In the genomic region with DNA sequence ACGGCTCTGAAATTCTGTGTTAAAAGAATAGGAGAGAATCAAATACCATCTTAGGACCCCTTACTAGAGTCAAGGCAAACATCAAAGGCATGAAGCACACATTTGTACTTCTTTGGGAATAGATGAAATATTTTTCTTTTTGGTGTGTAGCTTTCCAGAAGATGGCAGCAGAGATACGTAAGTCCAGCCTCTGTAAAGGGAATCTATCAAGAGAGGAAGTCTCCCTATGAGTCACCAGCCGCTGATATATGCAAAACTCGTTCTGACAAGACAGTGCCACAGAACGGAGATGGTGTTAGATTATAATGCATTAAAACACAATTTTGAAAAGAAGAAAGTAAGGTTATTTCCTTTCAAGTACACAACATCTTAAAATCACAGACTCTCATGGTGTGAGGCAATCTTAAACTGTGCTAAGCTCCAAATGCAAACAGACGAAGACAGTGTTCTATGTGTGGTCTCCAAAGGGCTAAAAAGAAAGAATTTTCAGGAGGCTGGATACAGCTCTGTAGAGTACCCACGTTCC, we compare ENCODE assay signal across 8 cellular contexts.
DNase-seq lines count a peak whose midpoint lies in the region; ATAC-seq, FAIRE-seq and TF ChIP-seq lines count a peak whose summit lies in the region.

No MANE protein-coding gene starts in this region.

- peak; percentile 58 for FAIRE-seq in D721Med (lab: Jason Lieb, UNC)

- peaks cover 0 to 5% (median 0%) of the 10 kb centered on the region in 9 donors for H3K9me3 Mint-ChIP-seq in naive thymus-derived CD8-positive, alpha-beta T cell

- H3K4me3 Mint-ChIP-seq in naive thymus-derived CD8-positive, alpha-beta T cell = no peak overlapping the region

- peaks cover 0 to 5% (median 0%) of the 10 kb centered on the region in 5 donors for H3K27me3 Mint-ChIP-seq in naive thymus-derived CD8-positive, alpha-beta T cell

- no peaks in the 10 kb centered on the region for H3K4me1 Mint-ChIP-seq in naive thymus-derived CD8-positive, alpha-beta T cell

- no peak overlapping the region for H3K27ac Mint-ChIP-seq in naive thymus-derived CD8-positive, alpha-beta T cell

- no peak overlapping the region for H3K27ac ChIP-seq in epithelial cell of prostate
- H3K27ac ChIP-seq in temporal lobe (ENCODE audit: low read depth, low read length) = peak overlapping the region; percentile 9

- no peaks in the 10 kb centered on the region for H3K36me3 Mint-ChIP-seq in naive thymus-derived CD8-positive, alpha-beta T cell

- peak; percentile 99 for ATAC-seq in GM19455 (IDR thresholded peaks at IDR 0.05; ENCODE audit: unreplicated experiment)
- peak; percentile 100 for ATAC-seq in HG03460 (IDR thresholded peaks at IDR 0.05; ENCODE audit: unreplicated experiment)
- peak; percentile 95 to 98 for ATAC-seq in naive thymus-derived CD8-positive, alpha-beta T cell

- DNase-seq in D721Med (ENCODE audit: insufficient read length, low spot score) (no peak), NCI-H510A (lab: John Stamatoyannopoulos, UW) (peak; percentile 3), epithelial cell of prostate (ENCODE audit: low read depth, low spot score) (peak; percentile 80)
- DNase-seq in activated CD4-positive, alpha-beta T cell treated with anti-CD3 and anti-CD28 coated beads, Interleukin-2, amount 50 U/mL, for 1 hour = peak; percentile 23
- peak in 9 of 10 donors; percentile 10 to 77 (median 41) for DNase-seq in naive thymus-derived CD8-positive, alpha-beta T cell

- peak; percentile 76 for TF ChIP-seq CTCF in D721Med (IDR thresholded peaks at IDR 0.05; ENCODE audit: insufficient read depth, missing control alignments)

- POLR2A ChIA-PET in naive thymus-derived CD8-positive, alpha-beta T cell (lab: Charles Lee) = interaction anchor here (0.7 kb wide), 1 partner anchor 453 kb away, joined by 3 read pairs; no protein-coding TSS in a partner anchor
